1 cellular context compared by ENCODE assay signal in genomic region chr10:97334370-97335175, GRCh38.
TF ChIP-seq lines count a peak whose summit lies in the region.

FRAT2 (minus strand) TSS chr10:97334729; CDS start chr10:97334572, 157 bp downstream.

TF ChIP-seq in K562, 482 proteins besides CTCF, POLR2A, EP300 and RAD21 (continued from another document and continues in another):
- TF ChIP-seq RREB1 (CRISPR knock-in tag; IDR thresholded peaks at IDR 0.05) = no peak
- no peak for TF ChIP-seq C11orf30 (IDR thresholded peaks at IDR 0.05; ENCODE audit: low read depth)
- peak; percentile 42; the same call in 1 of the 2 replicates for TF ChIP-seq TFAP4 (CRISPR knock-in tag; IDR thresholded peaks at IDR 0.05; ENCODE audit: borderline replicate concordance)
- no peak for TF ChIP-seq BDP1 (IDR thresholded peaks at IDR 0.05; ENCODE audit: insufficient read depth, insufficient read length)
- no peak for TF ChIP-seq TSHZ1 (CRISPR knock-in tag; IDR thresholded peaks at IDR 0.05)
- TF ChIP-seq ZNF354B (CRISPR knock-in tag; IDR thresholded peaks at IDR 0.05) = no peak
- TF ChIP-seq SRF (CRISPR knock-in tag; IDR thresholded peaks at IDR 0.05) = 0 out of 4 replicates have a peak, but pooled peaks of 1 of the 2 experiments have one; percentile 15
- no peak for TF ChIP-seq ELK1 (CRISPR knock-in tag; IDR thresholded peaks at IDR 0.05)
- no peak for TF ChIP-seq ZNF282 (CRISPR knock-in tag; IDR thresholded peaks at IDR 0.05)
- no peak for TF ChIP-seq ZNF655 (CRISPR knock-in tag; IDR thresholded peaks at IDR 0.05)
- TF ChIP-seq NFYB (IDR thresholded peaks at IDR 0.05; ENCODE audit: extremely low read depth, insufficient read length) = no peak
- TF ChIP-seq E2F3 (CRISPR knock-in tag; IDR thresholded peaks at IDR 0.05) = no peak
- TF ChIP-seq ZNF444 (CRISPR knock-in tag; IDR thresholded peaks at IDR 0.05) = no peak
- no peak for TF ChIP-seq TFE3 (CRISPR knock-in tag; IDR thresholded peaks at IDR 0.05)
- no peak for TF ChIP-seq ZNF512 (tag; IDR thresholded peaks at IDR 0.05)
- TF ChIP-seq ELF1 (tag; IDR thresholded peaks at IDR 0.05) = peak; percentile 41; the same call in 1 of the 2 replicates
- no peak for TF ChIP-seq RNF219 (CRISPR knock-in tag; IDR thresholded peaks at IDR 0.05)
- TF ChIP-seq NCOA4 (IDR thresholded peaks at IDR 0.05; ENCODE audit: partially characterized antibody) = no peak
- no peak for TF ChIP-seq GTF3C2 (IDR thresholded peaks at IDR 0.05; ENCODE audit: borderline replicate concordance, extremely low read depth, insufficient read length)
- no peak for TF ChIP-seq ZNF644 (tag; IDR thresholded peaks at IDR 0.05; ENCODE audit: low read depth)
- peak; percentile 64; the same call in 1 of the 2 replicates for TF ChIP-seq CREB3L1 (IDR thresholded peaks at IDR 0.05; ENCODE audit: borderline replicate concordance, low read depth)
- no peak for TF ChIP-seq KDM4B (IDR thresholded peaks at IDR 0.05; ENCODE audit: borderline replicate concordance in 2 of 2, low read depth in 1 of 2)
- TF ChIP-seq GTF2A2 (tag; IDR thresholded peaks at IDR 0.05) = no peak
- TF ChIP-seq KLF1 (tag; IDR thresholded peaks at IDR 0.05) = peak; percentile 63; the same call in 1 of the 2 replicates
- no peak for TF ChIP-seq PREB (CRISPR knock-in tag; IDR thresholded peaks at IDR 0.05)
- no peak for TF ChIP-seq TRIM24 (IDR thresholded peaks at IDR 0.05)
- no peak; a peak in 1 of 3 replicates for TF ChIP-seq CBX3 (IDR thresholded peaks at IDR 0.05; ENCODE audit: borderline replicate concordance in 1 of 2, low read length in 2 of 2)
- TF ChIP-seq BHLHE40 (IDR thresholded peaks at IDR 0.05; ENCODE audit: low read length) = peak; percentile 91
- no peak for TF ChIP-seq ZNF184 (CRISPR knock-in tag; IDR thresholded peaks at IDR 0.05)
